Comparison of ENCODE assay signal across 9 cellular contexts in genomic region chr6:157535354-157536217, GRCh38.
DNase-seq lines count a peak whose midpoint lies in the region; ATAC-seq and TF ChIP-seq lines count a peak whose summit lies in the region.
"Had no signal": no experiment of that assay in that cellular context is flagged by ENCODE, and none has a peak within 500 bp of the region (broad histone marks: within the 10 kb centered on the region; RNA-seq: fewer than 3 reads in every experiment).

No MANE protein-coding gene starts in this region.

- no peaks in the 10 kb centered on the region for H3K36me3 Mint-ChIP-seq in activated naive CD4-positive, alpha-beta T cell treated with anti-CD3 and anti-CD28 coated beads for 36 hours (ENCODE audit: low read depth)

- WGBS in smooth muscle cell (ENCODE audit: low lambda C conversion rate) = 34% methylated on average over 12 of the region's 12 CpGs

- H3K4me2 ChIP-seq in smooth muscle cell = peak overlapping the region; percentile 55

- no peaks in the 10 kb centered on the region for H3K36me3 ChIP-seq in smooth muscle cell (ENCODE audit: low read depth)
- H3K36me3 ChIP-seq: heart right ventricle had no signal

- H3F3A ChIP-seq in smooth muscle cell (ENCODE audit: low read depth) = no peaks in the 10 kb centered on the region

- CTCF ChIA-PET in activated naive CD4-positive, alpha-beta T cell treated with anti-CD3 and anti-CD28 coated beads for 36 hours (lab: Charles Lee) = interaction anchor here (0.6 to 0.9 kb wide), 2 partner anchors 131 to 404 kb away, joined by 4 read pairs; no protein-coding TSS in a partner anchor

- H3K4me3 ChIP-seq in smooth muscle cell = no peak overlapping the region
- H3K4me3 ChIP-seq: heart right ventricle had no signal

- H3K4me1 ChIP-seq in smooth muscle cell (ENCODE audit: low read depth) = peaks cover 32% of the 10 kb centered on the region

- H3K9me3 Mint-ChIP-seq in activated naive CD4-positive, alpha-beta T cell treated with anti-CD3 and anti-CD28 coated beads for 36 hours = no peaks in the 10 kb centered on the region

- no peak overlapping the region for H3K4me3 Mint-ChIP-seq in activated naive CD4-positive, alpha-beta T cell treated with anti-CD3 and anti-CD28 coated beads for 36 hours

- peak; percentile 59 for DNase-seq in activated naive CD4-positive, alpha-beta T cell treated with anti-CD3 and anti-CD28 coated beads for 36 hours
- no peak for DNase-seq in activated naive CD4-positive, alpha-beta T cell treated with anti-CD3 and anti-CD28 coated beads, Interleukin-2, amount 50 U/mL, for 16 hours
- DNase-seq in RPMI8226 (peak; percentile 37), smooth muscle cell (lab: John Stamatoyannopoulos, UW; ENCODE audit: unreplicated experiment) (no peak), GM19240 (ENCODE audit: insufficient read length, low spot score) (no peak)
- DNase-seq: heart right ventricle had no signal

- TF ChIP-seq CTCF in smooth muscle cell (IDR thresholded peaks at IDR 0.05; ENCODE audit: borderline replicate concordance, insufficient read depth, poor library complexity, severe bottlenecking) = no peak

- H3K9me3 ChIP-seq in smooth muscle cell (replicated peaks; ENCODE audit: low read depth) = no peaks in the 10 kb centered on the region
- H3K9me3 ChIP-seq: heart right ventricle had no signal

- peak; percentile 47 for ATAC-seq in HG03060 (IDR thresholded peaks at IDR 0.05; ENCODE audit: low read depth, unreplicated experiment)
- peak; percentile 70 for ATAC-seq in esophagus mucosa
- ATAC-seq in HG03025 (IDR thresholded peaks at IDR 0.05; ENCODE audit: low FRiP score, unreplicated experiment) = no peak

- no peak overlapping the region for H3K27ac ChIP-seq in smooth muscle cell (ENCODE audit: low read depth)

- no peaks in the 10 kb centered on the region for H3K27me3 ChIP-seq in smooth muscle cell (ENCODE audit: low read depth)
- H3K27me3 ChIP-seq: heart right ventricle had no signal

- H3K4me1 Mint-ChIP-seq in activated naive CD4-positive, alpha-beta T cell treated with anti-CD3 and anti-CD28 coated beads for 36 hours (ENCODE audit: low read depth) = peaks cover 24% of the 10 kb centered on the region

- H2AFZ ChIP-seq in smooth muscle cell (ENCODE audit: low read depth) = no peak overlapping the region

- H4K20me1 ChIP-seq in smooth muscle cell (ENCODE audit: low read depth) = no peaks in the 10 kb centered on the region

- no peaks in the 10 kb centered on the region for H3K79me2 ChIP-seq in smooth muscle cell (ENCODE audit: low read depth)

- no peak overlapping the region for H3K9ac ChIP-seq in smooth muscle cell (ENCODE audit: low read depth)

- H3K27ac Mint-ChIP-seq in activated naive CD4-positive, alpha-beta T cell treated with anti-CD3 and anti-CD28 coated beads for 36 hours = peak overlapping the region; percentile 56

- intact Hi-C loops in activated naive CD4-positive, alpha-beta T cell treated with anti-CD3 and anti-CD28 coated beads for 36 hours (cut with micrococcal nuclease) = loop anchor here (1.0 to 10.0 kb wide), 10 partner anchors 15 to 558 kb away; partner anchors contain the start of gene TMEM242

- peaks cover 7% of the 10 kb centered on the region for H3K27me3 Mint-ChIP-seq in activated naive CD4-positive, alpha-beta T cell treated with anti-CD3 and anti-CD28 coated beads for 36 hours (ENCODE audit: low read depth)

Comparison
In these comparisons a context has a peak if more than half of its experiments do, and no peak if none do; other contexts are left out.
1. DNase-seq: peak in activated naive CD4-positive, alpha-beta T cell treated with anti-CD3 and anti-CD28 coated beads for 36 hours (single experiment) and RPMI8226 (single experiment); none in activated naive CD4-positive, alpha-beta T cell treated with anti-CD3 and anti-CD28 coated beads, Interleukin-2, amount 50 U/mL, for 16 hours (single experiment), smooth muscle cell (single experiment) and GM19240 (single experiment).